Comparison of ENCODE assay signal across 29 cellular contexts in genomic region chr12:75834591-75834990, GRCh38.
DNase-seq lines count a peak whose midpoint lies in the region; ATAC-seq, FAIRE-seq and TF ChIP-seq lines count a peak whose summit lies in the region.
"Had no signal": no experiment of that assay in that cellular context is flagged by ENCODE, and none has a peak within 500 bp of the region (broad histone marks: within the 10 kb centered on the region; RNA-seq: fewer than 3 reads in every experiment).

No MANE protein-coding gene starts in this region.

- H3K9me3 ChIP-seq in ovary = no peaks in the 10 kb centered on the region
- H3K9me3 ChIP-seq: ascending aorta, gastrocnemius medialis, thoracic aorta had no signal

- H3K27me3 ChIP-seq in ovary = no peaks in the 10 kb centered on the region
- H3K27me3 ChIP-seq: ascending aorta, gastrocnemius medialis, neural progenitor cell had no signal

- no peak for TF ChIP-seq CTCF in epithelial cell of esophagus (IDR thresholded peaks at IDR 0.05; ENCODE audit: insufficient read depth, low read depth, low read length, missing control alignments)
- no peak for TF ChIP-seq CTCF in ovary (IDR thresholded peaks at IDR 0.05)

- CTCF ChIA-PET in HEK293T (lab: Yijun Ruan, JAX) = no interaction called here

- FAIRE-seq in RCC 7860 (lab: Jason Lieb, UNC) = peak; percentile 49
- FAIRE-seq: GM12891, islet of Langerhans had no signal

- DNase-seq in HK-2 (ENCODE audit: unreplicated experiment) = peak; percentile 19
- peak; percentile 61 for DNase-seq in RCC 7860 (ENCODE audit: low spot score)
- DNase-seq in epithelial cell of esophagus (ENCODE audit: low read depth) = peak; percentile 70
- DNase-seq in kidney tubule cell (ENCODE audit: low spot score) = peak; percentile 91
- no peak for DNase-seq in ovary
- DNase-seq in stimulated activated naive CD8-positive, alpha-beta T cell treated with anti-CD3 and anti-CD28 coated beads, Interleukin-15, Interleukin-2, amounts not matched to agents 100 U/mL and 50 U/mL, for 24 hours = no peak
- no peak for DNase-seq in HEK293T (ENCODE audit: extremely low spot score)
- DNase-seq: activated CD4-positive, alpha-beta T cell treated with anti-CD3 and anti-CD28 coated beads for 48 hours; activated naive CD4-positive, alpha-beta T cell treated with anti-CD3 and anti-CD28 coated beads, Interleukin-2, amount 50 U/mL, for 16 hours; activated T-cell treated with anti-CD3 and anti-CD28 coated beads, Interleukin-2, amount 50 U/mL, for 72 hours; Calu3; dorsolateral prefrontal cortex; gastrocnemius medialis; H9; NCI-H1436; NCI-H510A; RPMI8226; stimulated activated naive CD4-positive, alpha-beta T cell treated with Interleukin-2 at 50 U/mL for 16 hours had no signal

- no peak overlapping the region for H3K27ac ChIP-seq in ovary
- H3K27ac ChIP-seq: ascending aorta; BLaER1 treated with 17β-estradiol and CSF1 and Interleukin-3, amounts not matched to agents 10 nM and 100 nM; dorsolateral prefrontal cortex; epithelial cell of prostate; gastrocnemius medialis; neural progenitor cell; thoracic aorta; VCaP had no signal

- H3K4me1 ChIP-seq in ovary (ENCODE audit: insufficient read depth) = peaks cover 3% of the 10 kb centered on the region
- H3K4me1 ChIP-seq: ascending aorta, gastrocnemius medialis had no signal

- POLR2A ChIA-PET in HEK293T (lab: Yijun Ruan, JAX) = no interaction called here

- H3K4me3 ChIP-seq in epithelial cell of esophagus (ENCODE audit: low read length) = no peak overlapping the region
- H3K4me3 ChIP-seq in ovary = no peak overlapping the region
- H3K4me3 ChIP-seq: ascending aorta; BLaER1 treated with 17β-estradiol and CSF1 and Interleukin-3, amounts not matched to agents 10 nM and 100 nM; dorsolateral prefrontal cortex; gastrocnemius medialis; lung; neural progenitor cell; thoracic aorta had no signal

- TF ChIP-seq POLR2A in ovary (IDR thresholded peaks at IDR 0.05) = no peak

- intact Hi-C loops in ovary (cut with DNase I) = no loop called here

- ATAC-seq in HG03460 (IDR thresholded peaks at IDR 0.05; ENCODE audit: unreplicated experiment) = no peak
- ATAC-seq in stimulated activated naive CD8-positive, alpha-beta T cell treated with anti-CD3 and anti-CD28 coated beads, Interleukin-15, Interleukin-2, amounts not matched to agents 100 U/mL and 50 U/mL, for 24 hours = no peak
- ATAC-seq: activated T-cell treated with anti-CD3 and anti-CD28 coated beads, Interleukin-2, amount 50 U/mL, for 72 hours; gastrocnemius medialis; sciatic nerve had no signal

- TF ChIP-seq EP300 in ovary (IDR thresholded peaks at IDR 0.05) = no peak

- H3K36me3 ChIP-seq in ovary = no peaks in the 10 kb centered on the region
- H3K36me3 ChIP-seq: ascending aorta; BLaER1 treated with 17β-estradiol and CSF1 and Interleukin-3, amounts not matched to agents 10 nM and 100 nM; gastrocnemius medialis; neural progenitor cell; thoracic aorta had no signal

- 85 to 91% (median 90%) methylated on average over 3 of the region's 3 CpGs for WGBS in ovary, 3 donors

TF ChIP-seq in HEK293T, 16 proteins besides CTCF, POLR2A, EP300 and RAD21:
- no peak for TF ChIP-seq L3MBTL2 (conservative IDR thresholded peaks at IDR 0.05)
- no peak for TF ChIP-seq FOXA1 (IDR thresholded peaks at IDR 0.05)
- no peak for TF ChIP-seq ELF4 (IDR thresholded peaks at IDR 0.05)
- TF ChIP-seq FOXM1 (IDR thresholded peaks at IDR 0.05; ENCODE audit: borderline replicate concordance) = no peak
- TF ChIP-seq SP1 (IDR thresholded peaks at IDR 0.05) = no peak
- TF ChIP-seq SUZ12 (IDR thresholded peaks at IDR 0.05) = no peak
- TF ChIP-seq ZNF384 (IDR thresholded peaks at IDR 0.05) = no peak
- TF ChIP-seq CTBP1 (IDR thresholded peaks at IDR 0.05; ENCODE audit: borderline replicate concordance) = no peak
- TF ChIP-seq ARNT (IDR thresholded peaks at IDR 0.05) = no peak
- TF ChIP-seq TARDBP (IDR thresholded peaks at IDR 0.05) = no peak
- TF ChIP-seq HDGF (IDR thresholded peaks at IDR 0.05; ENCODE audit: borderline replicate concordance) = no peak
- TF ChIP-seq LEF1 (IDR thresholded peaks at IDR 0.05; ENCODE audit: borderline replicate concordance) = no peak
- no peak for TF ChIP-seq FOXK2 (IDR thresholded peaks at IDR 0.05)
- TF ChIP-seq PKNOX1 (IDR thresholded peaks at IDR 0.05) = no peak

Comparison
In these comparisons a context has a peak if more than half of its experiments do, and no peak if none do; other contexts are left out.
1. DNase-seq: peak in HK-2 (single experiment), RCC 7860 (single experiment), epithelial cell of esophagus (single experiment) and kidney tubule cell (single experiment); none in ovary (0 of 5), stimulated activated naive CD8-positive, alpha-beta T cell treated with anti-CD3 and anti-CD28 coated beads, Interleukin-15, Interleukin-2, amounts not matched to agents 100 U/mL and 50 U/mL, for 24 hours (single experiment) and HEK293T (single experiment).